Comparison of ENCODE assay signal across 9 cellular contexts in the genomic region with DNA sequence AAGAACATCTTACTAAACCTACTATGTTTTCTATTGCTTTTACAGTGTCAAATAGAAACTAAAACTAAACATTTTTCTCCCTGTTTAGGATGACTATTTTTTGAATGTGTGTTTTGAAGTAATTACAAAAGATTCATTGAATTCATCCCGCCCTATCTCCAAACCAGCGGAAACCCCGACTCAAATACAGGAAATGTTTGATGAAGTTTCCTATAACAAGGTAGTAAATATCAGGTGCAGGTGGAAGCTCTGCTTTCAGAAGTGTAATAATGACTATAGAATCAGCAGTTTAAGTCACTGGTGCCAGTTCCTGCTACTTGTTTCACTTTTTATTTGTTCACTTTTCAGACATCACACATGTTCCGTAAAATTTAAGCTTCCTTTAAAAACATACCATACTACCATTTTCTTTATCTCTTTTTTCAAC. TPM values are rescaled to one million over a fixed set of nuclear protein-coding genes. Genes with fewer than 3 reads are reported as not detected.
DNase-seq lines count a peak whose midpoint lies in the region; ATAC-seq, FAIRE-seq and TF ChIP-seq lines count a peak whose summit lies in the region.
"Had no signal": no experiment of that assay in that cellular context is flagged by ENCODE, and none has a peak within 500 bp of the region (broad histone marks: within the 10 kb centered on the region; RNA-seq: fewer than 3 reads in every experiment).

No MANE protein-coding gene starts in this region.

- DNase-seq in MV-4-11 (lab: John Stamatoyannopoulos, UW): peak; percentile 65
- DNase-seq in mucosa of descending colon: no peak
- DNase-seq in foreskin keratinocyte: no peak
- DNase-seq in small intestine: no peak
- DNase-seq in inferior parietal cortex (ENCODE audit: extremely low spot score): no peak
- no peak for DNase-seq in mesendoderm
- DNase-seq: NCI-H446 had no signal

- H3K27ac ChIP-seq in foreskin keratinocyte (no peak overlapping the region), small intestine (ENCODE audit: low read depth in 1 of 2, low read length in 1 of 2) (no peak overlapping the region), mesendoderm (ENCODE audit: low read depth, low read length) (no peak overlapping the region)

- H4K5ac ChIP-seq in mesendoderm (ENCODE audit: low read length): no peak overlapping the region

- H3K23ac ChIP-seq in mesendoderm (ENCODE audit: low read length): no peak overlapping the region

- H3K4me1 ChIP-seq in mucosa of descending colon (ENCODE audit: low read depth): no peaks in the 10 kb centered on the region
- peaks cover 6% of the 10 kb centered on the region for H3K4me1 ChIP-seq in foreskin keratinocyte
- H3K4me1 ChIP-seq in small intestine (ENCODE audit: control insufficient read depth in 2 of 2, insufficient read depth in 1 of 2, low read depth in 1 of 2, low read length in 1 of 2): no peaks in the 10 kb centered on the region
- H3K4me1 ChIP-seq in mesendoderm (ENCODE audit: control insufficient read depth, low read depth, low read length): no peaks in the 10 kb centered on the region

- H3K9me3 ChIP-seq in mucosa of descending colon: no peaks in the 10 kb centered on the region
- H3K9me3 ChIP-seq in small intestine (ENCODE audit: control insufficient read depth, low read depth): no peaks in the 10 kb centered on the region

- 54 to 83% (median 70%) methylated on average over 4 of the region's 4 CpGs for whole genome bisulfite sequencing in small intestine, 3 donors
- 100% methylated on average over 1 of the region's 4 CpGs for WGBS in mesendoderm (ENCODE audit: extremely low coverage, insufficient coverage, low lambda C conversion rate)

- H3K79me2 ChIP-seq in mesendoderm (ENCODE audit: control insufficient read depth, insufficient read depth, low read length): no peaks in the 10 kb centered on the region

- H3K36me3 ChIP-seq in mucosa of descending colon (ENCODE audit: low read depth) (no peaks in the 10 kb centered on the region), small intestine (ENCODE audit: control insufficient read depth in 2 of 2, insufficient read depth in 2 of 2, low read length in 2 of 2) (peaks cover 13 to 26% of the 10 kb centered on the region in 2 donors), mesendoderm (ENCODE audit: control insufficient read depth, insufficient read depth, low read length) (no peaks in the 10 kb centered on the region)

- no peak overlapping the region for H2BK15ac ChIP-seq in mesendoderm (replicated peaks; ENCODE audit: low read depth)

- no peak overlapping the region for H3K9ac ChIP-seq in mesendoderm (ENCODE audit: low read length)

- FAIRE-seq in small intestine (lab: Jason Lieb, UNC): no peak

- H3K4me3 ChIP-seq in mucosa of descending colon (no peak overlapping the region), small intestine (ENCODE audit: low read depth in 1 of 2, low read length in 2 of 2) (no peak overlapping the region), mesendoderm (ENCODE audit: low read length) (no peak overlapping the region)

- TF ChIP-seq CTCF in mucosa of descending colon (IDR thresholded peaks at IDR 0.05) (no peak), foreskin keratinocyte (conservative IDR thresholded peaks at IDR 0.05) (no peak)

- H2BK120ac ChIP-seq in mesendoderm (ENCODE audit: low read depth, low read length): no peak overlapping the region

- no peak overlapping the region for H4K8ac ChIP-seq in mesendoderm (ENCODE audit: low read depth, low read length)

- no peak overlapping the region for H3K4ac ChIP-seq in mesendoderm (ENCODE audit: low read depth, low read length)

- H2AK5ac ChIP-seq in mesendoderm (ENCODE audit: low read length): no peak overlapping the region

- H3K56ac ChIP-seq in mesendoderm (ENCODE audit: low read length): no peak overlapping the region

- ATAC-seq in GM18519 (IDR thresholded peaks at IDR 0.05; ENCODE audit: low FRiP score, unreplicated experiment): peak; percentile 38
- ATAC-seq in GM21737 (IDR thresholded peaks at IDR 0.05; ENCODE audit: unreplicated experiment): peak; percentile 74
- ATAC-seq in mucosa of descending colon: peak; percentile 46
- ATAC-seq in foreskin keratinocyte: no peak

- intact Hi-C loops in mucosa of descending colon (cut with DNase I, micrococcal nuclease): no loop called here

- H3K79me1 ChIP-seq in mesendoderm (ENCODE audit: low read length): no peaks in the 10 kb centered on the region

- H3K4me2 ChIP-seq in mesendoderm (ENCODE audit: low read length): no peak overlapping the region

- no peak overlapping the region for H2BK5ac ChIP-seq in mesendoderm (ENCODE audit: low read length)

- H3K27me3 ChIP-seq in foreskin keratinocyte (no peaks in the 10 kb centered on the region), small intestine (ENCODE audit: control insufficient read depth in 2 of 2, insufficient read depth in 2 of 2, low read length in 2 of 2) (no peaks in the 10 kb centered on the region), mesendoderm (ENCODE audit: insufficient read depth, low read length, poor library complexity) (no peaks in the 10 kb centered on the region)

- H3K18ac ChIP-seq in mesendoderm (ENCODE audit: low read length): no peak overlapping the region

RNA-seq across cellular contexts. Expression of gene ERAP2, which starts 20.0 kb away (rescaled TPM):
- total RNA-seq in mucosa of descending colon (10 to 100 TPM; 16.1 to 44.8 (median 19.5) TPM), foreskin keratinocyte (29.8 and 66.7 TPM in 2 replicates)
- polyA plus RNA-seq in foreskin keratinocyte (11.6 and 23.3 TPM in 2 replicates), small intestine (10 to 100 TPM in 1 of 3 donors, 1 to 10 TPM in 2; 4.1 to 43.3 (median 7.4) TPM)
- 0.03 TPM for polyA plus RNA-seq in mesendoderm (2013, experiment 1 of 2)
- polyA plus RNA-seq in mesendoderm (2013, experiment 2 of 2): 0.03 TPM

RNA-seq across cellular contexts. Expression of gene LNPEP, which starts 39.6 kb away (rescaled TPM):
- 10 to 100 TPM; 32.3 to 54.7 (median 38.2) TPM for total RNA-seq in mucosa of descending colon
- 28.9 and 30.7 TPM in 2 replicates for total RNA-seq in foreskin keratinocyte
- polyA plus RNA-seq in foreskin keratinocyte: 2.9 and 3.1 TPM in 2 replicates
- polyA plus RNA-seq in small intestine: 1 to 10 TPM; 1.1 to 7.0 (median 1.6) TPM
- 0.79 TPM for polyA plus RNA-seq in mesendoderm (2013, experiment 1 of 2)
- polyA plus RNA-seq in mesendoderm (2013, experiment 2 of 2): 0.71 TPM
